26 cellular contexts compared by ENCODE assay signal in the genomic region with DNA sequence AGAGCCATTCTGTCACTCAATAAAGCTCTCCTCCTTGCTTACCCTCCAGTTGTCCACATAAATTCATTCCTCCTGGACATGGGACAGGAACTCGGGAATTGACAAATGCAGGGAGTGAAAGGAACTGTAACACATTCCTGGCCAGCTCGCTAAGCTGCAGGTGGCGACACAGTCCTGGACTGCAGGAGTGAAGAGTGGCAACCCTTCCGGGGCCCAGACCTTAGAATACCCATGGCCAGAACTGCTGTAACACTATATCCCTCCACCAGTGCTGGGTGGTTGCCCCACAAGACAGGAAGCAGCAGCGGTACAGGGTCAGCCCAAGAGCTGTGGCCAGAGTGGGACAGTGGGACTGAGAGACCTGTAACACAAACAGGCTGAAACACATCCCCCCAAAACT. TPM values are rescaled to one million over a fixed set of nuclear protein-coding genes. Genes with fewer than 3 reads are reported as not detected.
DNase-seq lines count a peak whose midpoint lies in the region; ATAC-seq, FAIRE-seq and TF ChIP-seq lines count a peak whose summit lies in the region.
"Had no signal": no experiment of that assay in that cellular context is flagged by ENCODE, and none has a peak within 500 bp of the region (broad histone marks: within the 10 kb centered on the region; RNA-seq: fewer than 3 reads in every experiment).

No MANE protein-coding gene starts in this region.

- in situ Hi-C loops in HepG2 (cut with HindIII; ENCODE audit: extremely low pct_ligation_motif_present, low pct_unique_long_range_greater_than_20kb), result loop anchor here (25.0 kb wide), 1 partner anchor 105 kb away; no protein-coding TSS in a partner anchor

- TF ChIP-seq EP300 in HepG2 (IDR thresholded peaks at IDR 0.05; ENCODE audit: low read depth in 2 of 2, low read length in 2 of 2), result no peak
- TF ChIP-seq EP300 in HepG2 (CRISPR knock-in tag; IDR thresholded peaks at IDR 0.05; ENCODE audit: borderline replicate concordance), result no peak

- TF ChIP-seq CTCF in HepG2 (CRISPR knock-in tag; IDR thresholded peaks at IDR 0.05), result peak; percentile 17; the same call in 1 of the 2 replicates
- TF ChIP-seq CTCF in right lobe of liver (IDR thresholded peaks at IDR 0.05), result no peak
- peak; percentile 42 for TF ChIP-seq CTCF in psoas muscle (IDR thresholded peaks at IDR 0.05)
- TF ChIP-seq CTCF in upper lobe of right lung (IDR thresholded peaks at IDR 0.05), result no peak
- TF ChIP-seq CTCF in omental fat pad (IDR thresholded peaks at IDR 0.05), result no peak

- H3K4me3 ChIP-seq in HepG2 (replicated peaks in 1 of 3; ENCODE audit: insufficient read depth in 1 of 3, low read depth in 2 of 3, low read length in 3 of 3) (no peak overlapping the region), right lobe of liver (no peak overlapping the region), psoas muscle (peak overlapping the region; percentile 12), upper lobe of right lung (no peak overlapping the region), MG63 (no peak overlapping the region)
- H3K4me3 ChIP-seq: GM23338 had no signal

- H3K36me3 ChIP-seq in HepG2 (replicated peaks in 1 of 2; ENCODE audit: control insufficient read depth in 1 of 2, insufficient read depth in 2 of 2, low read length in 2 of 2) (no peaks in the 10 kb centered on the region), right lobe of liver (no peaks in the 10 kb centered on the region), psoas muscle (ENCODE audit: insufficient read depth in 1 of 2, low read depth in 1 of 2) (no peaks in the 10 kb centered on the region), upper lobe of right lung (no peaks in the 10 kb centered on the region), MG63 (no peaks in the 10 kb centered on the region)

- intact Hi-C loops in HepG2 (cut with micrococcal nuclease; ENCODE audit: unreplicated experiment) (no loop called here), right lobe of liver (cut with DNase I) (no loop called here), psoas muscle (cut with DNase I) (loop anchor here in 1 of 2 donors (2.0 to 10.0 kb wide), 2 partner anchors 212 to 382 kb away; no protein-coding TSS in a partner anchor), upper lobe of right lung (cut with DNase I) (no loop called here)

- CTCF ChIA-PET in HepG2 (lab: Yijun Ruan, JAX; ENCODE audit: low intra/inter-chr PET ratio, low total read pairs), result no interaction called here

- ATAC-seq in HepG2 (peak; percentile 41), right lobe of liver (no peak), psoas muscle (peak; percentile 90 to 96 (median 93)), upper lobe of right lung (peak; percentile 16), omental fat pad (ENCODE audit: low FRiP score) (no peak)
- ATAC-seq: GM23338, HCT116 had no signal

- FAIRE-seq in HepG2 (lab: Jason Lieb, UNC), result no peak
- FAIRE-seq: GM12891, GM18507 had no signal

- BruUV-seq in HepG2 (replicated peaks; lab: Mats Ljungman, UMichigan), result no TSS peak

- no peak overlapping the region for H2AFZ ChIP-seq in HepG2 (ENCODE audit: low read length)
- H2AFZ ChIP-seq: GM23338 had no signal

- H3K79me2 ChIP-seq in HepG2 (ENCODE audit: insufficient read depth, low read length), result no peaks in the 10 kb centered on the region

- H3K4me2 ChIP-seq in HepG2 (ENCODE audit: low read depth, low read length), result no peak overlapping the region
- H3K4me2 ChIP-seq: GM23338 had no signal

- TF ChIP-seq RAD21 in HepG2 (CRISPR knock-in tag; IDR thresholded peaks at IDR 0.05), result no peak

- no peak overlapping the region for H3K9ac ChIP-seq in HepG2 (ENCODE audit: insufficient read depth, low read depth, low read length)

- 2% methylated on average over 5 of the region's 5 CpGs for WGBS in HepG2 (ENCODE audit: low lambda C conversion rate)
- WGBS in right lobe of liver (ENCODE audit: insufficient coverage, low coverage, low lambda C conversion rate, missing lambda C conversion rate), result 39% methylated on average over 2 of the region's 5 CpGs
- 34 to 68% (median 38%) methylated on average over 5 of the region's 5 CpGs for WGBS in psoas muscle, 3 donors

- no peaks in the 10 kb centered on the region for H4K20me1 ChIP-seq in HepG2 (ENCODE audit: insufficient read depth, low read length)

- TF ChIP-seq POLR2A in HepG2 (IDR thresholded peaks at IDR 0.05; ENCODE audit: insufficient read depth in 1 of 2, low read depth in 2 of 2, low read length in 2 of 2) (no peak), right lobe of liver (IDR thresholded peaks at IDR 0.05) (no peak)

- H3K4me1 ChIP-seq in HepG2 (ENCODE audit: insufficient read depth, low read length), result no peaks in the 10 kb centered on the region
- H3K4me1 ChIP-seq in right lobe of liver, result no peaks in the 10 kb centered on the region
- peaks cover 27% of the 10 kb centered on the region for H3K4me1 ChIP-seq in psoas muscle
- H3K4me1 ChIP-seq in upper lobe of right lung, result no peaks in the 10 kb centered on the region

- 0 out of 2 replicates have a peak, but pooled peaks cover 12% of the 10 kb centered on the region for H3K9me3 ChIP-seq in HepG2 (ENCODE audit: low read length)
- no peaks in the 10 kb centered on the region for H3K9me3 ChIP-seq in right lobe of liver
- no peaks in the 10 kb centered on the region for H3K9me3 ChIP-seq in psoas muscle
- H3K9me3 ChIP-seq in upper lobe of right lung, result no peaks in the 10 kb centered on the region
- no peaks in the 10 kb centered on the region for H3K9me3 ChIP-seq in MG63

- POLR2A ChIA-PET in HepG2 (lab: Yijun Ruan, JAX), result no interaction called here

- H3K27me3 ChIP-seq in HepG2 (ENCODE audit: control insufficient read depth in 1 of 2, insufficient read depth in 2 of 2, low read length in 2 of 2), result no peaks in the 10 kb centered on the region
- H3K27me3 ChIP-seq in right lobe of liver, result no peaks in the 10 kb centered on the region
- no peaks in the 10 kb centered on the region for H3K27me3 ChIP-seq in psoas muscle (ENCODE audit: insufficient read depth in 3 of 3, low read length in 2 of 3)
- H3K27me3 ChIP-seq in upper lobe of right lung, result no peaks in the 10 kb centered on the region
- H3K27me3 ChIP-seq in MG63, result peaks cover 2% of the 10 kb centered on the region

- DNase-seq in HepG2 (ENCODE audit: low spot score) (no peak), right lobe of liver (no peak), islet precursor cell (peak; percentile 50), psoas muscle (peak; percentile 44 to 78), upper lobe of right lung (no peak), MG63 (no peak), omental fat pad (ENCODE audit: low spot score) (no peak)
- no peak for DNase-seq in NK-92 treated with Interleukin-12 subunit alpha and Interleukin-12 subunit beta, amount 100 ng/mL, for 24 hours (lab: John Stamatoyannopoulos, UW)
- DNase-seq: C1 segment of cervical spinal cord; Calu3; CD4-positive, alpha-beta memory T cell; COR-L47; DMS53; DMS79 treated with DMSO at 0.1 percent for 48 hours; GF-D8; H9 had no signal

- H3K27ac ChIP-seq in HepG2 (ENCODE audit: extremely low read length, insufficient read depth, low read length) (no peak overlapping the region), right lobe of liver (no peak overlapping the region), psoas muscle (peak overlapping the region; percentile 86), upper lobe of right lung (no peak overlapping the region)

TF ChIP-seq in HepG2, 621 proteins besides CTCF, POLR2A, EP300 and RAD21:
- TF ChIP-seq, protein P1, sequence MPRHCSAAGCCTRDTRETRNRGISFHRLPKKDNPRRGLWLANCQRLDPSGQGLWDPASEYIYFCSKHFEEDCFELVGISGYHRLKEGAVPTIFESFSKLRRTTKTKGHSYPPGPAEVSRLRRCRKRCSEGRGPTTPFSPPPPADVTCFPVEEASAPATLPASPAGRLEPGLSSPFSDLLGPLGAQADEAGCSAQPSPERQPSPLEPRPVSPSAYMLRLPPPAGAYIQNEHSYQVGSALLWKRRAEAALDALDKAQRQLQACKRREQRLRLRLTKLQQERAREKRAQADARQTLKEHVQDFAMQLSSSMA (CRISPR knock-in tag; IDR thresholded peaks at IDR 0.05), result no peak
- TF ChIP-seq STAG1 (CRISPR knock-in tag; IDR thresholded peaks at IDR 0.05) (0 out of 2 replicates have a peak, but pooled peaks have one; percentile 26), ZNF776 (CRISPR knock-in tag; IDR thresholded peaks at IDR 0.05) (no peak)

RNA-seq across cellular contexts. Expression of a gene that starts 30.3 kb away (rescaled TPM):
- total RNA-seq in HepG2 (2016; rRNA removed; fragmentation: Illumina TruSeq; extraction: Trizol), result not detected in 2 replicates
- not detected in 2 replicates for total RNA-seq in HepG2 (2016; cell fraction: cytosol; rRNA removed; fragmentation: Illumina TruSeq; extraction: Trizol; ENCODE audit: low read depth)
- total RNA-seq in HepG2 (2016; cell fraction: insoluble cytoplasmic fraction; rRNA removed; fragmentation: Illumina TruSeq; extraction: Trizol), result not detected in 2 replicates
- not detected in 2 replicates for total RNA-seq in HepG2 (2016; cell fraction: membrane; rRNA removed; fragmentation: Illumina TruSeq; extraction: Trizol)
- total RNA-seq in HepG2 (2016; cell fraction: nucleus; rRNA removed; fragmentation: Illumina TruSeq; extraction: Trizol), result not detected in 2 replicates
- not detected in 2 replicates for polyA plus RNA-seq in HepG2 (2011; rRNA removed)
- not detected in 2 replicates for polyA plus RNA-seq in HepG2 (2011; cell fraction: cytosol; rRNA removed)
- polyA plus RNA-seq in HepG2 (2011; cell fraction: nucleus; rRNA removed), result not detected in 2 replicates
- not detected in 2 replicates for polyA plus RNA-seq in HepG2 (2012)
- not detected in 2 replicates for polyA plus RNA-seq in HepG2 (2016; cell fraction: cytosol; fragmentation: Illumina TruSeq; extraction: Trizol; ENCODE audit: low read depth)
- not detected in 2 replicates for polyA plus RNA-seq in HepG2 (2016; cell fraction: insoluble cytoplasmic fraction; fragmentation: Illumina TruSeq; extraction: Trizol; ENCODE audit: low read depth)
- not detected in 2 replicates for polyA plus RNA-seq in HepG2 (2016; cell fraction: membrane; fragmentation: Illumina TruSeq; extraction: Trizol; ENCODE audit: low read depth)
- not detected in 2 replicates for polyA plus RNA-seq in HepG2 (2016; cell fraction: nucleus; fragmentation: Illumina TruSeq; extraction: Trizol; ENCODE audit: insufficient read depth, low read depth)
- polyA minus RNA-seq in HepG2 (2011; rRNA and poly(A)+ RNA removed; ENCODE audit: low replicate concordance), result not detected in 2 replicates
- polyA minus RNA-seq in HepG2 (2011; cell fraction: cytosol; rRNA and poly(A)+ RNA removed), result not detected in 2 replicates
- polyA minus RNA-seq in HepG2 (2011; cell fraction: nucleus; rRNA and poly(A)+ RNA removed), result not detected in 2 replicates
- total RNA-seq in right lobe of liver, result not detected
- not detected for total RNA-seq in psoas muscle
- polyA plus RNA-seq in psoas muscle, result not detected
- total RNA-seq in upper lobe of right lung, result not detected
- not detected in 2 replicates for total RNA-seq in MG63 (2014; rRNA removed; shearing (Covaris generic); ENCODE audit: low replicate concordance)
- total RNA-seq in omental fat pad, result not detected
- total RNA-seq: A172; A673; Calu3; CD4-positive, alpha-beta memory T cell; Daoy; G401; GM23338; H4; H9 had no signal
- polyA plus RNA-seq: BJ; CD4-positive, alpha-beta memory T cell had no signal

Comparison
In these comparisons a context has a peak if more than half of its experiments do, and no peak if none do; other contexts are left out.
1. ATAC-seq: peak in HepG2 (single experiment), psoas muscle (4 of 4) and upper lobe of right lung (single experiment); none in right lobe of liver (0 of 4) and omental fat pad (single experiment).
2. CTCF ChIP-seq: peak in HepG2 (single experiment) and psoas muscle (single experiment); none in right lobe of liver (0 of 4), upper lobe of right lung (single experiment) and omental fat pad (0 of 3).
3. DNase-seq: peak in islet precursor cell (single experiment) and psoas muscle (2 of 2); none in HepG2 (single experiment), right lobe of liver (0 of 3), upper lobe of right lung (single experiment), MG63 (single experiment), NK-92 treated with Interleukin-12 subunit alpha and Interleukin-12 subunit beta, amount 100 ng/mL, for 24 hours (single experiment) and omental fat pad (single experiment).